In the genomic region with DNA sequence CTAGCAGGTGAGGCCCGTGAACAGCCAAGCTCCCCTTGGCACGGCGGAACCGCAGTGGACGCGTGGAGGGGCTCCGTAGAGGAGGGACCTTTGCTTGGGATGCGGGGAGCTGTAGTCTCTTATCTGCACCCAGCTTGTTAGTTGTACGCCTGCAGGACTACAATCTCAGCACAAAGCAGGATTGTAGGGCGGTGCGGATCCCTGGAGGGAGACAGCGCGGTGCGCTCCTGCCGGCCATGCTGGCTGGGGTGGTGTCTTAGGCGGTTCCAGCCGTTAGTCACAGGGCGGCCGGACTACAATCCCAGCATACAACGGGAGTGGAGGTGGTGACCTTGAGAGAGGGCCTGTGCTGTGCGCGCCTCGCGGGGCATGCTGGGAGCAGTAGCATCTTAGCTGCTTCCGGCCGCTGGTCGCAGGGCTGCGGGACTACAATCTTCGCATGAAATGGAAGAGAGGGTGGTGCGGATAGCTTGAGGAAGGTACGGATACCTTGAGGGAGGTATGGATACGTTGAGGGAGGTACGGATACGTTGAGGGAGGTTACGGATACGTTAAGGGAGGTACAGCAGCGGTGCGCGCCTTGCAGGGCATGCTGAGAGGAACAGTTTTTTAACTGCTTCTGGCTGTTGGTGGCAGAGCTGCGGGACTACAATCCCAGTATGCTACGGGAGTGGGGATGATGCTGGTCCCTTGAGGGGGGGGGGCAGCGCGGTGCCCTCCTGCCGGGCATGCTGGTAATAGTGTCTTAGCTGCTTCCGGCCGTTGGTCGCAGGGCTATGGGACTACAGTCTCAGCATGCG, we compare ENCODE assay signal across 8 cellular contexts.
DNase-seq lines count a peak whose midpoint lies in the region; ATAC-seq lines count a peak whose summit lies in the region.

No MANE protein-coding gene starts in this region.

- peak; percentile 87 for ATAC-seq in GM19043 (IDR thresholded peaks at IDR 0.05; ENCODE audit: low read depth, unreplicated experiment)
- ATAC-seq in HG03354 (IDR thresholded peaks at IDR 0.05; ENCODE audit: poor library complexity, severe bottlenecking, unreplicated experiment): peak; percentile 92

- DNase-seq in AG20443 (ENCODE audit: low spot score) (peak; percentile 96), NCI-H446 treated with DMSO at 0.1 percent for 48 hours (lab: John Stamatoyannopoulos, UW) (peak; percentile 89), kidney glomerular epithelial cell (lab: John Stamatoyannopoulos, UW) (peak; percentile 81)
- DNase-seq in activated CD4-positive, alpha-beta T cell treated with anti-CD3 and anti-CD28 coated beads for 24 hours (ENCODE audit: low read depth in 2 of 2): peak; percentile 79 to 81
- DNase-seq in stimulated activated CD4-positive, alpha-beta T cell treated with anti-CD3 and anti-CD28 coated beads, Interleukin-15, amount 100 ng/mL, for 48 hours (ENCODE audit: low read depth in 2 of 2): peak; percentile 86 to 88

- H3K27ac ChIP-seq in cingulate gyrus (ENCODE audit: low read depth, low read length): peak overlapping the region; percentile 95

Comparison
In these comparisons a context has a peak if more than half of its experiments do, and no peak if none do; other contexts are left out.
1. Peak in every context shown above with its lines: DNase-seq, ATAC-seq and H3K27ac ChIP-seq.